28 cellular contexts compared by ENCODE assay signal in the genomic region with DNA sequence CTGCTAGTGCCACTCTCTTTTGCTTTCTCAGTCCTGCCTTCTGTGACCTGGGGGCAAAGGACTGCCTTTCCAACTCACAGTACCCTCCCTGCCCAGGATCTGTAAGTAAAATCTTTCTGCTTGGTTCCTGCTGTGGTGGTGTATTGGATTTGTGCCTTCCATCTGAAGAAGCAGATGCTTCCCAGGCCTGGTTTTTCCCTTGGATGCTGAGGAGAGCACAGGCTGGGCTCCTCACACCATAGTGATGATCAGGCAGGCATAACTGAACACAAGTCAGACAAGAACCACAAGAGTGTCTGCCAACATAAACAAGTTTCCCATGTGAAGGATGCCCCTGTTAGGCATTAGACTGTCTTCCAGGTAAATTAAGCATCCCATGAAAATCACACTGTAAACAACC.
"Had no signal": no experiment of that assay in that cellular context is flagged by ENCODE, and none has a peak within 500 bp of the region (broad histone marks: within the 10 kb centered on the region; RNA-seq: fewer than 3 reads in every experiment).

No MANE protein-coding gene starts in this region.

- H3K27me3 ChIP-seq: adrenal gland, ascending aorta, esophagus muscularis mucosa, foreskin keratinocyte, gastrocnemius medialis, heart left ventricle had no signal

- H3K4me1 ChIP-seq: adrenal gland, ascending aorta, esophagus muscularis mucosa, foreskin keratinocyte, gastrocnemius medialis, heart left ventricle had no signal

- ATAC-seq: activated CD4-positive, CD25-positive, alpha-beta regulatory T cell treated with anti-CD3 and anti-CD28 coated beads, Interleukin-2, amount 50 U/mL, for 24 hours; activated CD8-positive, alpha-beta T cell treated with anti-CD3 and anti-CD28 coated beads for 36 hours; activated T-cell treated with anti-CD3 and anti-CD28 coated beads, Interleukin-2, amount 50 U/mL, for 4 hours; activated T-helper 17 cell treated with anti-CD3 and anti-CD28 coated beads, Interleukin-2, amount 50 U/mL, for 72 hours; effector memory CD8-positive, alpha-beta T cell; foreskin keratinocyte; gastrocnemius medialis; heart left ventricle had no signal

- H3K27ac ChIP-seq: adrenal gland, ascending aorta, esophagus muscularis mucosa, foreskin keratinocyte, gastrocnemius medialis, heart left ventricle, WERI-Rb-1 had no signal

- DNase-seq: activated B cell treated with CpG ODN at 0.5 μM for 24 hours; activated CD4-positive, alpha-beta T cell treated with anti-CD3 and anti-CD28 coated beads for 48 hours; activated CD4-positive, alpha-beta T cell treated with anti-CD3 and anti-CD28 coated beads, Interleukin-2, amount 50 U/mL, for 1 hour; activated CD4-positive, alpha-beta T cell treated with anti-CD3 and anti-CD28 coated beads, Interleukin-2, amount 50 U/mL, for 48 hours; activated CD8-positive, alpha-beta memory T cell treated with anti-CD3 and anti-CD28 coated beads for 24 hours; activated CD8-positive, alpha-beta T cell treated with anti-CD3 and anti-CD28 coated beads for 36 hours; activated effector memory CD4-positive, alpha-beta T cell treated with Interleukin-2 at 50 U/mL for 16 hours; activated gamma-delta T cell treated with Interleukin-2 at 50 U/mL for 16 hours; activated naive CD4-positive, alpha-beta T cell treated with anti-CD3 and anti-CD28 coated beads, Interleukin-2, amount 50 U/mL, for 16 hours; activated naive CD4-positive, alpha-beta T cell treated with Interleukin-2 at 50 U/mL for 16 hours; activated T-cell treated with anti-CD3 and anti-CD28 coated beads, Interleukin-2, amount 50 U/mL, for 4 hours; adrenal gland; cerebellar nuclear complex; cortex of kidney; dermis blood vessel endothelial cell; effector CD4-positive, alpha-beta T cell; effector memory CD8-positive, alpha-beta T cell; erythroblast; foreskin keratinocyte; gastrocnemius medialis; glutamatergic neuron; heart left ventricle; T-helper 2 cell; WERI-Rb-1 had no signal

- H3K9me3 ChIP-seq: adrenal gland, ascending aorta, esophagus muscularis mucosa, gastrocnemius medialis had no signal

- H3K4me3 ChIP-seq: adrenal gland, ascending aorta, esophagus muscularis mucosa, gastrocnemius medialis, heart left ventricle had no signal

- H3K36me3 ChIP-seq: adrenal gland, ascending aorta, esophagus muscularis mucosa, gastrocnemius medialis, heart left ventricle, WERI-Rb-1 had no signal
